In the genomic region with DNA sequence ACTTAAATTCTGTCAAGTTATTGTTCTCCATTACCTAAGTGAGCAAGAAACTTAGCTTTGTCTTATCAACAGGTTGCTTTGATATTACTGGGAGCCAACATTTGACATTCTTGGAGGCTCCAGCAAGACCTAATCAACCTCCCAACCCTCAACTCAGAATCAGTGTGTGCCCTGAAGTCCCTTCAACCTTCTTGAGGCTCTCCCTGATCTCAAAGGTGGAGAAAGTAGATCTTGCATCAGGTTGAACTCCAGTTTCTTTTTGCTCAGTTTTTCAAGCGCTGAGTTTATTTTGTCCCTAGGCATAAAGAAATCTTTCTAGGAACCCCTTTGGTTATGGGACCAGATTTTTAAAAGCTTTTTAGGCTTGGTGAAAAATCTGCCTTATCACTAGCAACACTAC, we compare ENCODE assay signal across 8 cellular contexts. TPM values are rescaled to one million over a fixed set of nuclear protein-coding genes. Genes with fewer than 3 reads are reported as not detected.
DNase-seq lines count a peak whose midpoint lies in the region; ATAC-seq and TF ChIP-seq lines count a peak whose summit lies in the region.

No MANE protein-coding gene starts in this region.

- TF ChIP-seq CTCF in AG09309 (IDR thresholded peaks at IDR 0.05; ENCODE audit: control insufficient read depth, insufficient read depth, low read depth, low read length, missing control alignments) (no peak), breast epithelium (IDR thresholded peaks at IDR 0.05) (no peak)

- intact Hi-C loops in breast epithelium (cut with DNase I; ENCODE audit: low total_unique reads): no loop called here

- ATAC-seq in HG03469 (IDR thresholded peaks at IDR 0.05; ENCODE audit: unreplicated experiment) (no peak), HG03196 (IDR thresholded peaks at IDR 0.05; ENCODE audit: unreplicated experiment) (no peak), HG03460 (IDR thresholded peaks at IDR 0.05; ENCODE audit: unreplicated experiment) (no peak)

- no peaks in the 10 kb centered on the region for H3K9me3 ChIP-seq in breast epithelium
- no peaks in the 10 kb centered on the region for H3K9me3 ChIP-seq in muscle layer of duodenum (ENCODE audit: control insufficient read depth in 1 of 2, low read length in 2 of 2)

- H3K36me3 ChIP-seq in breast epithelium (no peaks in the 10 kb centered on the region), muscle layer of duodenum (ENCODE audit: control insufficient read depth in 1 of 2, insufficient read depth in 2 of 2, low read length in 2 of 2) (peaks cover 0 to 5% of the 10 kb centered on the region in 2 donors)

- H3K4me1 ChIP-seq in breast epithelium (peaks cover 0 to 6% of the 10 kb centered on the region in 2 donors), muscle layer of duodenum (ENCODE audit: control insufficient read depth in 1 of 2, insufficient read depth in 2 of 2, low read length in 2 of 2) (peaks cover 9 to 17% of the 10 kb centered on the region in 2 donors)

- H3K4me3 ChIP-seq in AG09309 (ENCODE audit: control insufficient read depth, low read depth, low read length) (peak overlapping the region; percentile 79), breast epithelium (peak overlapping the region; percentile 40 to 91 (median 65)), muscle layer of duodenum (ENCODE audit: low read depth in 1 of 2, low read length in 2 of 2) (peak overlapping the region; percentile 87 to 89)

- no peak for TF ChIP-seq POLR2A in breast epithelium (IDR thresholded peaks at IDR 0.05)

- DNase-seq in AG09309 (ENCODE audit: low read depth): no peak
- peak; percentile 64 for DNase-seq in KG1 (lab: John Stamatoyannopoulos, UW)
- DNase-seq in breast epithelium (ENCODE audit: low spot score in 2 of 2): no peak
- DNase-seq in HuH-7 (ENCODE audit: low spot score): no peak

- H3K27me3 ChIP-seq in breast epithelium: no peaks in the 10 kb centered on the region
- no peaks in the 10 kb centered on the region for H3K27me3 ChIP-seq in muscle layer of duodenum (ENCODE audit: low read depth, low read length)

- peak overlapping the region; percentile 88 to 96 for H3K27ac ChIP-seq in breast epithelium
- H3K27ac ChIP-seq in muscle layer of duodenum (ENCODE audit: low read length): peak overlapping the region; percentile 90

RNA-seq across cellular contexts. Expression of a gene that starts 1.4 kb away (rescaled TPM):
- total RNA-seq in breast epithelium: 10 to 100 TPM; 37.0 to 48.0 (median 44.6) TPM

RNA-seq across cellular contexts. Expression of a gene that starts 27.8 kb away (rescaled TPM):
- 10 to 100 TPM in 2 of 3 donors, 1 to 10 TPM in 1; 7.5 to 22.9 (median 10.8) TPM for total RNA-seq in breast epithelium

RNA-seq across cellular contexts. Expression of a gene that starts 37.1 kb away (rescaled TPM):
- under 1 TPM; 0.32 to 0.66 (median 0.44) TPM for total RNA-seq in breast epithelium

RNA-seq across cellular contexts. Expression of a gene that starts 58.0 kb away (rescaled TPM):
- total RNA-seq in breast epithelium: not detected
